ENCODE assay signal across 1 cellular context in the genomic region with DNA sequence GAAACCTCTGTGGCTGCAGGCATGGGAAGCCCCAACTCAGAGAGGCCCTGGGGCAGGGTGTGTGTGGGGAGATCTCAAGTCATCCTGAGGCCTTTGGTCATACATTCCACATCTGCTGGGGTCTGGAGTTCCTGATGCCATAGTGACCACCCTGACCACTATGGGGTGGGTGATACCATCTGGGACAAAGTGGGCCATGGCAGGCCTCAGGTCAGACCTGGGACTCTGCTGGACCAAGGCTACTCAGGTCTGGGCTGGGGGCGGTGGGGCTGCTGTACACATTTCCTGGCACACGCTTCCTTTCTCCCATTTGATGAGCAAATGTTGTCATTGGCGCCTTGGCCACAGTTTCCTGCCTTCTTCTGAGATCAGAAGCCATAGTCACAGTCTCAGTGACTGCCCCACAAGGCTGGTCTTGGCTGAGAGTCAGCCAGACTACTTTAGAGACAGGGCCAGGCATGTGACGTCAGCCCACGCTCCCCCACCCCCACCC.
TF ChIP-seq lines count a peak whose summit lies in the region.

No MANE protein-coding gene starts in this region.

TF ChIP-seq in SK-N-SH, 30 proteins besides CTCF, POLR2A, EP300 and RAD21 (continued from another document):
- TF ChIP-seq RXRA (IDR thresholded peaks at IDR 0.05; ENCODE audit: borderline replicate concordance, low read depth) (no peak), RFX5 (IDR thresholded peaks at IDR 0.05; ENCODE audit: low read length) (no peak), RCOR1 (IDR thresholded peaks at IDR 0.05; ENCODE audit: low read length) (no peak), GABPA (IDR thresholded peaks at IDR 0.05; ENCODE audit: low read depth) (no peak), POLR2AphosphoS5 (IDR thresholded peaks at IDR 0.05; ENCODE audit: low read depth, low read length) (no peak), TCF12 (IDR thresholded peaks at IDR 0.05) (no peak), SIN3A (IDR thresholded peaks at IDR 0.05; ENCODE audit: borderline replicate concordance, low read depth, low read length) (no peak), NRF1 (IDR thresholded peaks at IDR 0.05; ENCODE audit: low read depth, low read length) (no peak), JUND (IDR thresholded peaks at IDR 0.05) (no peak), FOSL2 (IDR thresholded peaks at IDR 0.05; ENCODE audit: borderline replicate concordance, low read depth) (no peak), MXI1 (IDR thresholded peaks at IDR 0.05; ENCODE audit: low read depth, low read length) (no peak), MEF2A (IDR thresholded peaks at IDR 0.05; ENCODE audit: borderline replicate concordance, low read depth) (no peak), FOXJ3 (CRISPR knock-in tag; IDR thresholded peaks at IDR 0.05) (no peak), CHD2 (IDR thresholded peaks at IDR 0.05; ENCODE audit: low read length, partially characterized antibody) (no peak), SMC3 (IDR thresholded peaks at IDR 0.05; ENCODE audit: low read depth, low read length) (no peak)
- TF ChIP-seq, protein P1, sequence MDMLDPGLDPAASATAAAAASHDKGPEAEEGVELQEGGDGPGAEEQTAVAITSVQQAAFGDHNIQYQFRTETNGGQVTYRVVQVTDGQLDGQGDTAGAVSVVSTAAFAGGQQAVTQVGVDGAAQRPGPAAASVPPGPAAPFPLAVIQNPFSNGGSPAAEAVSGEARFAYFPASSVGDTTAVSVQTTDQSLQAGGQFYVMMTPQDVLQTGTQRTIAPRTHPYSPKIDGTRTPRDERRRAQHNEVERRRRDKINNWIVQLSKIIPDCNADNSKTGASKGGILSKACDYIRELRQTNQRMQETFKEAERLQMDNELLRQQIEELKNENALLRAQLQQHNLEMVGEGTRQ (IDR thresholded peaks at IDR 0.05; ENCODE audit: borderline replicate concordance, low read depth, low read length), result no peak
- TF ChIP-seq, protein P2, sequence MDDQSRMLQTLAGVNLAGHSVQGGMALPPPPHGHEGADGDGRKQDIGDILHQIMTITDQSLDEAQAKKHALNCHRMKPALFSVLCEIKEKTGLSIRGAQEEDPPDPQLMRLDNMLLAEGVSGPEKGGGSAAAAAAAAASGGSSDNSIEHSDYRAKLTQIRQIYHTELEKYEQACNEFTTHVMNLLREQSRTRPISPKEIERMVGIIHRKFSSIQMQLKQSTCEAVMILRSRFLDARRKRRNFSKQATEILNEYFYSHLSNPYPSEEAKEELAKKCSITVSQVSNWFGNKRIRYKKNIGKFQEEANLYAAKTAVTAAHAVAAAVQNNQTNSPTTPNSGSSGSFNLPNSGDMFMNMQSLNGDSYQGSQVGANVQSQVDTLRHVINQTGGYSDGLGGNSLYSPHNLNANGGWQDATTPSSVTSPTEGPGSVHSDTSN (IDR thresholded peaks at IDR 0.05), result no peak
- TF ChIP-seq, protein P3, sequence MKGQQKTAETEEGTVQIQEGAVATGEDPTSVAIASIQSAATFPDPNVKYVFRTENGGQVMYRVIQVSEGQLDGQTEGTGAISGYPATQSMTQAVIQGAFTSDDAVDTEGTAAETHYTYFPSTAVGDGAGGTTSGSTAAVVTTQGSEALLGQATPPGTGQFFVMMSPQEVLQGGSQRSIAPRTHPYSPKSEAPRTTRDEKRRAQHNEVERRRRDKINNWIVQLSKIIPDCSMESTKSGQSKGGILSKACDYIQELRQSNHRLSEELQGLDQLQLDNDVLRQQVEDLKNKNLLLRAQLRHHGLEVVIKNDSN (IDR thresholded peaks at IDR 0.05; ENCODE audit: borderline replicate concordance, low read depth), result no peak
- TF ChIP-seq, protein P4, sequence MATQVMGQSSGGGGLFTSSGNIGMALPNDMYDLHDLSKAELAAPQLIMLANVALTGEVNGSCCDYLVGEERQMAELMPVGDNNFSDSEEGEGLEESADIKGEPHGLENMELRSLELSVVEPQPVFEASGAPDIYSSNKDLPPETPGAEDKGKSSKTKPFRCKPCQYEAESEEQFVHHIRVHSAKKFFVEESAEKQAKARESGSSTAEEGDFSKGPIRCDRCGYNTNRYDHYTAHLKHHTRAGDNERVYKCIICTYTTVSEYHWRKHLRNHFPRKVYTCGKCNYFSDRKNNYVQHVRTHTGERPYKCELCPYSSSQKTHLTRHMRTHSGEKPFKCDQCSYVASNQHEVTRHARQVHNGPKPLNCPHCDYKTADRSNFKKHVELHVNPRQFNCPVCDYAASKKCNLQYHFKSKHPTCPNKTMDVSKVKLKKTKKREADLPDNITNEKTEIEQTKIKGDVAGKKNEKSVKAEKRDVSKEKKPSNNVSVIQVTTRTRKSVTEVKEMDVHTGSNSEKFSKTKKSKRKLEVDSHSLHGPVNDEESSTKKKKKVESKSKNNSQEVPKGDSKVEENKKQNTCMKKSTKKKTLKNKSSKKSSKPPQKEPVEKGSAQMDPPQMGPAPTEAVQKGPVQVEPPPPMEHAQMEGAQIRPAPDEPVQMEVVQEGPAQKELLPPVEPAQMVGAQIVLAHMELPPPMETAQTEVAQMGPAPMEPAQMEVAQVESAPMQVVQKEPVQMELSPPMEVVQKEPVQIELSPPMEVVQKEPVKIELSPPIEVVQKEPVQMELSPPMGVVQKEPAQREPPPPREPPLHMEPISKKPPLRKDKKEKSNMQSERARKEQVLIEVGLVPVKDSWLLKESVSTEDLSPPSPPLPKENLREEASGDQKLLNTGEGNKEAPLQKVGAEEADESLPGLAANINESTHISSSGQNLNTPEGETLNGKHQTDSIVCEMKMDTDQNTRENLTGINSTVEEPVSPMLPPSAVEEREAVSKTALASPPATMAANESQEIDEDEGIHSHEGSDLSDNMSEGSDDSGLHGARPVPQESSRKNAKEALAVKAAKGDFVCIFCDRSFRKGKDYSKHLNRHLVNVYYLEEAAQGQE (IDR thresholded peaks at IDR 0.05; ENCODE audit: low read depth, low read length), result no peak
